1 cellular context compared by ENCODE assay signal in the genomic region with DNA sequence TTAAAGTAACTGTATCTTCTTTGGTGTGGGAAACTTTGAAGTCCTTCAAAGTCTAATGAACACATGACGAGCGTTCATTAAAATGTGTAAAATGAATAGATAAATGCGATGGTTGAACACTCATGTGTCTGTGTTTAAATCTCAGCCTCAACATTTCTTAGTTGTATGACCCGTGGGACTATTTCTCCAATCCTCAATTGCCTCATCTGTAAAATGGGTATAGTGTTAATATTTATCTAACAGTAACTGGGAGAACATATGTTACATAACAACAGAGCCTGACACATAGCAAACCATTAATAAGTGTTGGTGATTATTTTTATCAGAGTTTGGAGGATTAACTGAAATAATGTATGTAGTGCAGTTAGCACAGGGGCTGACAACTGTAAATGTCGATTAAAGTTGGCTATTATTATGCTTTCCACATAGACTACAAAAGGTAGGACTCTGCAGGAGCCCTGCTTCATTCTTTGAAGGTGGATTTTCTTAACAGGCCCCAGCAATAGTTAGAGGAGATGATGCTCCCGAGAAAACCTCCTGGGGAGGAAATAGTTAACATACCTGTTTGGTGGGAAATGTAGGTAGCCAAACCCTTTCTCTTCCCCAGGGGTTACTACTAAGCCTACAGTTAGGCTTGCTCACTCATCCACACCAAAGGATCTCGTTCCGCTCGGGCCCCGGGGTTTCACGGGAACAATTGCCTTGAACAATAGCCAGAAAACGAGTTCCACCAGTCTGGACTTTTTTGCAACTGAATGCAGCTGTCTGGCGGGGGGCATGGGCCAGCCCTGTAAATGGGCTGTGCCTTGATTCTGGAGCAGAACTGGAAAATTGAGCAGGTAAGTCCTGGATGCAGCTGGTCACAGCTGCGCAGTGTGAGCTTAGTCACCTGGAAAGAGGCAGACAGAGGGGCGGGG.
TF ChIP-seq lines count a peak whose summit lies in the region.

No MANE protein-coding gene starts in this region.

TF ChIP-seq in HepG2, 621 proteins besides CTCF, POLR2A, EP300 and RAD21 (continued from another document):
- TF ChIP-seq, protein P1, sequence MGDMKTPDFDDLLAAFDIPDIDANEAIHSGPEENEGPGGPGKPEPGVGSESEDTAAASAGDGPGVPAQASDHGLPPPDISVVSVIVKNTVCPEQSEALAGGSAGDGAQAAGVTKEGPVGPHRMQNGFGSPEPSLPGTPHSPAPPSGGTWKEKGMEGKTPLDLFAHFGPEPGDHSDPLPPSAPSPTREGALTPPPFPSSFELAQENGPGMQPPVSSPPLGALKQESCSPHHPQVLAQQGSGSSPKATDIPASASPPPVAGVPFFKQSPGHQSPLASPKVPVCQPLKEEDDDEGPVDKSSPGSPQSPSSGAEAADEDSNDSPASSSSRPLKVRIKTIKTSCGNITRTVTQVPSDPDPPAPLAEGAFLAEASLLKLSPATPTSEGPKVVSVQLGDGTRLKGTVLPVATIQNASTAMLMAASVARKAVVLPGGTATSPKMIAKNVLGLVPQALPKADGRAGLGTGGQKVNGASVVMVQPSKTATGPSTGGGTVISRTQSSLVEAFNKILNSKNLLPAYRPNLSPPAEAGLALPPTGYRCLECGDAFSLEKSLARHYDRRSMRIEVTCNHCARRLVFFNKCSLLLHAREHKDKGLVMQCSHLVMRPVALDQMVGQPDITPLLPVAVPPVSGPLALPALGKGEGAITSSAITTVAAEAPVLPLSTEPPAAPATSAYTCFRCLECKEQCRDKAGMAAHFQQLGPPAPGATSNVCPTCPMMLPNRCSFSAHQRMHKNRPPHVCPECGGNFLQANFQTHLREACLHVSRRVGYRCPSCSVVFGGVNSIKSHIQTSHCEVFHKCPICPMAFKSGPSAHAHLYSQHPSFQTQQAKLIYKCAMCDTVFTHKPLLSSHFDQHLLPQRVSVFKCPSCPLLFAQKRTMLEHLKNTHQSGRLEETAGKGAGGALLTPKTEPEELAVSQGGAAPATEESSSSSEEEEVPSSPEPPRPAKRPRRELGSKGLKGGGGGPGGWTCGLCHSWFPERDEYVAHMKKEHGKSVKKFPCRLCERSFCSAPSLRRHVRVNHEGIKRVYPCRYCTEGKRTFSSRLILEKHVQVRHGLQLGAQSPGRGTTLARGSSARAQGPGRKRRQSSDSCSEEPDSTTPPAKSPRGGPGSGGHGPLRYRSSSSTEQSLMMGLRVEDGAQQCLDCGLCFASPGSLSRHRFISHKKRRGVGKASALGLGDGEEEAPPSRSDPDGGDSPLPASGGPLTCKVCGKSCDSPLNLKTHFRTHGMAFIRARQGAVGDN (CRISPR knock-in tag; IDR thresholded peaks at IDR 0.05), result peak; percentile 20; the same call in 1 of the 2 replicates
- TF ChIP-seq, protein P2, sequence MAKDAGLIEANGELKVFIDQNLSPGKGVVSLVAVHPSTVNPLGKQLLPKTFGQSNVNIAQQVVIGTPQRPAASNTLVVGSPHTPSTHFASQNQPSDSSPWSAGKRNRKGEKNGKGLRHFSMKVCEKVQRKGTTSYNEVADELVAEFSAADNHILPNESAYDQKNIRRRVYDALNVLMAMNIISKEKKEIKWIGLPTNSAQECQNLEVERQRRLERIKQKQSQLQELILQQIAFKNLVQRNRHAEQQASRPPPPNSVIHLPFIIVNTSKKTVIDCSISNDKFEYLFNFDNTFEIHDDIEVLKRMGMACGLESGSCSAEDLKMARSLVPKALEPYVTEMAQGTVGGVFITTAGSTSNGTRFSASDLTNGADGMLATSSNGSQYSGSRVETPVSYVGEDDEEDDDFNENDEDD (CRISPR knock-in tag; IDR thresholded peaks at IDR 0.05; ENCODE audit: borderline replicate concordance), result no peak
- TF ChIP-seq ZNF230 (CRISPR knock-in tag; IDR thresholded peaks at IDR 0.05) (no peak), ZMYM3 (CRISPR knock-in tag; IDR thresholded peaks at IDR 0.05) (peak; percentile 38; the same call in 1 of the 2 replicates), CBX5 (CRISPR knock-in tag; IDR thresholded peaks at IDR 0.05; ENCODE audit: borderline replicate concordance) (no peak), RARG (CRISPR knock-in tag; IDR thresholded peaks at IDR 0.05; ENCODE audit: low read depth) (no peak), ZNF720 (CRISPR knock-in tag; IDR thresholded peaks at IDR 0.05) (no peak), MAZ (IDR thresholded peaks at IDR 0.05; ENCODE audit: borderline replicate concordance, low read depth, low read length) (no peak), MAZ (CRISPR knock-in tag; IDR thresholded peaks at IDR 0.05; ENCODE audit: low read depth) (no peak), ZNF652 (CRISPR knock-in tag; IDR thresholded peaks at IDR 0.05; ENCODE audit: borderline replicate concordance, low read depth) (peak; percentile 80), HOXA3 (CRISPR knock-in tag; IDR thresholded peaks at IDR 0.05) (no peak), ATF1 (CRISPR knock-in tag; IDR thresholded peaks at IDR 0.05) (no peak), ZNF75D (CRISPR knock-in tag; IDR thresholded peaks at IDR 0.05; ENCODE audit: borderline replicate concordance) (no peak)
- TF ChIP-seq, protein P3, sequence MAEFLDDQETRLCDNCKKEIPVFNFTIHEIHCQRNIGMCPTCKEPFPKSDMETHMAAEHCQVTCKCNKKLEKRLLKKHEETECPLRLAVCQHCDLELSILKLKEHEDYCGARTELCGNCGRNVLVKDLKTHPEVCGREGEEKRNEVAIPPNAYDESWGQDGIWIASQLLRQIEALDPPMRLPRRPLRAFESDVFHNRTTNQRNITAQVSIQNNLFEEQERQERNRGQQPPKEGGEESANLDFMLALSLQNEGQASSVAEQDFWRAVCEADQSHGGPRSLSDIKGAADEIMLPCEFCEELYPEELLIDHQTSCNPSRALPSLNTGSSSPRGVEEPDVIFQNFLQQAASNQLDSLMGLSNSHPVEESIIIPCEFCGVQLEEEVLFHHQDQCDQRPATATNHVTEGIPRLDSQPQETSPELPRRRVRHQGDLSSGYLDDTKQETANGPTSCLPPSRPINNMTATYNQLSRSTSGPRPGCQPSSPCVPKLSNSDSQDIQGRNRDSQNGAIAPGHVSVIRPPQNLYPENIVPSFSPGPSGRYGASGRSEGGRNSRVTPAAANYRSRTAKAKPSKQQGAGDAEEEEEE (CRISPR knock-in tag; IDR thresholded peaks at IDR 0.05; ENCODE audit: borderline replicate concordance), result no peak
TF ChIP-seq in HepG2: peak in this region for 6.
